12 cellular contexts compared by ENCODE assay signal in genomic region chr5:58248221-58248620, GRCh38.
DNase-seq lines count a peak whose midpoint lies in the region; ATAC-seq and TF ChIP-seq lines count a peak whose summit lies in the region.
"Had no signal": no experiment of that assay in that cellular context is flagged by ENCODE, and none has a peak within 500 bp of the region (broad histone marks: within the 10 kb centered on the region; RNA-seq: fewer than 3 reads in every experiment).

No MANE protein-coding gene starts in this region.

- H2BK5ac ChIP-seq in IMR-90 (ENCODE audit: low read depth, low read length, poor library complexity, severe bottlenecking), result no peak overlapping the region
- no peak overlapping the region for H2BK5ac ChIP-seq in mesenchymal stem cell (ENCODE audit: low read depth, low read length, poor library complexity, severe bottlenecking)

- 100% methylated on average over 1 of the region's 1 CpG; no CpG with 5 or more reads in 1 of the 2 experiments for WGBS in IMR-90 (ENCODE audit: extremely low coverage in 2 of 2, insufficient read length in 1 of 2), 2 experiments
- WGBS in mesenchymal stem cell, result 95% methylated on average over 1 of the region's 1 CpG

- H3K9ac ChIP-seq in IMR-90 (ENCODE audit: low read depth, low read length) (no peak overlapping the region), mesenchymal stem cell (ENCODE audit: low read length) (no peak overlapping the region)
- H3K9ac ChIP-seq: BLaER1 treated with 17β-estradiol and CSF1 and Interleukin-3, amounts not matched to agents 10 nM and 100 nM had no signal

- no peak overlapping the region for H3K14ac ChIP-seq in IMR-90 (replicated peaks; ENCODE audit: low read depth, low read length)
- no peak overlapping the region for H3K14ac ChIP-seq in mesenchymal stem cell (ENCODE audit: low read length in 2 of 2)

- no peaks in the 10 kb centered on the region for H3K36me3 ChIP-seq in IMR-90 (ENCODE audit: control insufficient read depth, insufficient read depth, low read length)
- H3K36me3 ChIP-seq in mesenchymal stem cell (ENCODE audit: control insufficient read depth in 1 of 2, insufficient read depth in 2 of 2, low read depth in 1 of 2, low read length in 2 of 2), result no peaks in the 10 kb centered on the region
- H3K36me3 ChIP-seq: BLaER1 treated with 17β-estradiol and CSF1 and Interleukin-3, amounts not matched to agents 10 nM and 100 nM had no signal

- H2BK20ac ChIP-seq in IMR-90 (ENCODE audit: low read depth, low read length), result no peak overlapping the region

- H3K27ac ChIP-seq in IMR-90 (ENCODE audit: insufficient read depth, low read length) (no peak overlapping the region), mesenchymal stem cell (ENCODE audit: low read length, poor library complexity, severe bottlenecking) (no peak overlapping the region)
- H3K27ac ChIP-seq: BLaER1 treated with 17β-estradiol and CSF1 and Interleukin-3, amounts not matched to agents 10 nM and 100 nM had no signal

- H2AK5ac ChIP-seq in IMR-90 (ENCODE audit: low read depth, low read length) (peak overlapping the region; percentile 68; the same call in 1 of the 2 replicates), mesenchymal stem cell (ENCODE audit: low read length, severe bottlenecking) (no peak overlapping the region)

- no peak overlapping the region for H4K5ac ChIP-seq in IMR-90 (ENCODE audit: low read depth, low read length)

- H2BK12ac ChIP-seq in mesenchymal stem cell (ENCODE audit: low read length in 2 of 2), result peak overlapping the region in 1 of 2 experiments; percentile 37

- intact Hi-C loops in IMR-90 (cut with micrococcal nuclease), result no loop called here

- no peak for TF ChIP-seq RAD21 in IMR-90 (IDR thresholded peaks at IDR 0.05; ENCODE audit: low read length)

- H2AK9ac ChIP-seq in IMR-90 (replicated peaks; ENCODE audit: low read depth, low read length, poor library complexity), result no peak overlapping the region

- H3K9me3 ChIP-seq in IMR-90 (ENCODE audit: control insufficient read depth, insufficient read depth, low read length) (no peaks in the 10 kb centered on the region), mesenchymal stem cell (ENCODE audit: control insufficient read depth, low read length) (no peaks in the 10 kb centered on the region)
- H3K9me3 ChIP-seq: BLaER1 treated with 17β-estradiol and CSF1 and Interleukin-3, amounts not matched to agents 10 nM and 100 nM had no signal

- CTCF ChIA-PET in IMR-90 (lab: Yijun Ruan, JAX), result interaction anchor here (0.6 kb wide), 1 partner anchor 715 kb away, joined by 3 read pairs; no protein-coding TSS in a partner anchor

- H2BK15ac ChIP-seq in IMR-90 (ENCODE audit: low read depth, low read length) (no peak overlapping the region; the same call in 2 of the 3 replicates), mesenchymal stem cell (ENCODE audit: low read depth, poor library complexity, severe bottlenecking) (no peak overlapping the region)

- BruUV-seq in IMR-90 (replicated peaks; lab: Mats Ljungman, UMichigan), result no TSS peak

- H4K8ac ChIP-seq in IMR-90 (ENCODE audit: low read depth in 2 of 2, low read length in 2 of 2) (no peak overlapping the region), mesenchymal stem cell (ENCODE audit: low read length) (no peak overlapping the region)

- no peak overlapping the region for H3K56ac ChIP-seq in IMR-90 (ENCODE audit: extremely low read depth, insufficient read depth, low read length)

- no peak overlapping the region for H3K23ac ChIP-seq in IMR-90 (ENCODE audit: low read depth, low read length)
- H3K23ac ChIP-seq in mesenchymal stem cell (ENCODE audit: low read length in 2 of 2), result no peak overlapping the region

- TF ChIP-seq POLR2A in IMR-90 (IDR thresholded peaks at IDR 0.05; ENCODE audit: low read depth, low read length), result no peak

- in situ Hi-C loops in IMR-90 (cut with MboI; ENCODE audit: low sequenced_read_pairs), result no loop called here

- H3K4me3 ChIP-seq in IMR-90 (ENCODE audit: insufficient read depth, low read depth, low read length), result no peak overlapping the region
- H3K4me3 ChIP-seq in mesenchymal stem cell (ENCODE audit: insufficient read depth in 1 of 2, low read depth in 1 of 2, low read length in 2 of 2), result no peak overlapping the region
- H3K4me3 ChIP-seq: BLaER1 treated with 17β-estradiol and CSF1 and Interleukin-3, amounts not matched to agents 10 nM and 100 nM; GM23338 had no signal

- no peaks in the 10 kb centered on the region for H4K20me1 ChIP-seq in IMR-90 (ENCODE audit: insufficient read depth, low read length)
- H4K20me1 ChIP-seq: BLaER1 treated with 17β-estradiol and CSF1 and Interleukin-3, amounts not matched to agents 10 nM and 100 nM had no signal

- POLR2A ChIA-PET in IMR-90 (lab: Charles Lee; ENCODE audit: unreplicated experiment), result no interaction called here

- H3K27me3 ChIP-seq in IMR-90 (ENCODE audit: control insufficient read depth, insufficient read depth, low read length) (no peaks in the 10 kb centered on the region), mesenchymal stem cell (ENCODE audit: control insufficient read depth in 1 of 2, insufficient read depth in 1 of 2, low read length in 2 of 2) (no peaks in the 10 kb centered on the region)
- H3K27me3 ChIP-seq: BLaER1 treated with 17β-estradiol and CSF1 and Interleukin-3, amounts not matched to agents 10 nM and 100 nM had no signal

- no peak overlapping the region for H2AFZ ChIP-seq in IMR-90 (replicated peaks; ENCODE audit: low read length, poor library complexity)
- no peak overlapping the region for H2AFZ ChIP-seq in mesenchymal stem cell (ENCODE audit: low read depth, low read length)
- H2AFZ ChIP-seq: GM23338 had no signal

- TF ChIP-seq CTCF in IMR-90 (conservative IDR thresholded peaks at IDR 0.05; ENCODE audit: low read depth, low read length), result no peak

- H3K4me1 ChIP-seq in IMR-90 (ENCODE audit: control insufficient read depth, insufficient read depth, low read length), result peaks cover 3% of the 10 kb centered on the region; the same call in 1 of the 2 replicates
- no peaks in the 10 kb centered on the region for H3K4me1 ChIP-seq in mesenchymal stem cell (ENCODE audit: control insufficient read depth, insufficient read depth, low read depth, low read length)

- dilution Hi-C loops in IMR-90 (cut with HindIII; ENCODE audit: low sequenced_read_pairs, unreplicated experiment), result no loop called here

- H3K4me2 ChIP-seq in IMR-90 (ENCODE audit: low read depth, low read length), result no peak overlapping the region
- no peak overlapping the region for H3K4me2 ChIP-seq in mesenchymal stem cell (ENCODE audit: low read length, poor library complexity, severe bottlenecking)
- H3K4me2 ChIP-seq: BLaER1 treated with 17β-estradiol and CSF1 and Interleukin-3, amounts not matched to agents 10 nM and 100 nM; GM23338 had no signal

- H3K18ac ChIP-seq in IMR-90 (ENCODE audit: low read depth, low read length), result no peak overlapping the region; the same call in 1 of the 2 replicates
- H3K18ac ChIP-seq in mesenchymal stem cell (ENCODE audit: low read depth in 1 of 2, low read length in 2 of 2), result no peak overlapping the region

- no peak overlapping the region for H4K91ac ChIP-seq in IMR-90 (ENCODE audit: insufficient read depth, low read depth, low read length)
- H4K91ac ChIP-seq in mesenchymal stem cell (ENCODE audit: low read length), result no peak overlapping the region

- no peak for ATAC-seq in IMR-90 (ENCODE audit: low read depth)
- ATAC-seq in esophagus mucosa, result no peak
- ATAC-seq: CD8-positive, alpha-beta T cell; GM23338 had no signal

- DNase-seq in AG20443 (ENCODE audit: low spot score) (peak; percentile 41), IMR-90 (no peak), mesenchymal stem cell (peak; percentile 24), NCI-H1930 (lab: John Stamatoyannopoulos, UW) (no peak), EL (no peak)
- DNase-seq: Calu3; CD8-positive, alpha-beta T cell; DMS79 treated with DMSO at 0.1 percent for 48 hours; HCEC 1CT had no signal

- H2BK120ac ChIP-seq in IMR-90 (ENCODE audit: low read depth, low read length) (no peak overlapping the region), mesenchymal stem cell (ENCODE audit: low read depth, low read length) (no peak overlapping the region)

- H3K4ac ChIP-seq in IMR-90 (ENCODE audit: low read depth, low read length), result no peak overlapping the region; the same call in 1 of the 2 replicates
- peak overlapping the region in 1 of 2 experiments; percentile 6 for H3K4ac ChIP-seq in mesenchymal stem cell (ENCODE audit: low read depth in 1 of 2, low read length in 2 of 2)

- H3K9me1 ChIP-seq in IMR-90 (ENCODE audit: insufficient read depth, low read length), result 0 out of 2 replicates have a peak, but pooled peaks cover 4% of the 10 kb centered on the region

- no peaks in the 10 kb centered on the region for H3K79me1 ChIP-seq in IMR-90 (ENCODE audit: low read depth in 1 of 2, low read length in 2 of 2)
- no peaks in the 10 kb centered on the region for H3K79me1 ChIP-seq in mesenchymal stem cell (replicated peaks; ENCODE audit: low read length, poor library complexity, severe bottlenecking)

TF ChIP-seq in IMR-90, 13 proteins besides CTCF, POLR2A, EP300 and RAD21:
- TF ChIP-seq NFE2L2 (IDR thresholded peaks at IDR 0.05; ENCODE audit: low read depth, low read length), result no peak

Comparison
In these comparisons a context has a peak if more than half of its experiments do, and no peak if none do; other contexts are left out.
1. DNase-seq: peak in AG20443 (single experiment) and mesenchymal stem cell (single experiment); none in IMR-90 (single experiment), NCI-H1930 (0 of 2) and EL (single experiment).